Comparison of ENCODE assay signal across 12 cellular contexts in the genomic region with DNA sequence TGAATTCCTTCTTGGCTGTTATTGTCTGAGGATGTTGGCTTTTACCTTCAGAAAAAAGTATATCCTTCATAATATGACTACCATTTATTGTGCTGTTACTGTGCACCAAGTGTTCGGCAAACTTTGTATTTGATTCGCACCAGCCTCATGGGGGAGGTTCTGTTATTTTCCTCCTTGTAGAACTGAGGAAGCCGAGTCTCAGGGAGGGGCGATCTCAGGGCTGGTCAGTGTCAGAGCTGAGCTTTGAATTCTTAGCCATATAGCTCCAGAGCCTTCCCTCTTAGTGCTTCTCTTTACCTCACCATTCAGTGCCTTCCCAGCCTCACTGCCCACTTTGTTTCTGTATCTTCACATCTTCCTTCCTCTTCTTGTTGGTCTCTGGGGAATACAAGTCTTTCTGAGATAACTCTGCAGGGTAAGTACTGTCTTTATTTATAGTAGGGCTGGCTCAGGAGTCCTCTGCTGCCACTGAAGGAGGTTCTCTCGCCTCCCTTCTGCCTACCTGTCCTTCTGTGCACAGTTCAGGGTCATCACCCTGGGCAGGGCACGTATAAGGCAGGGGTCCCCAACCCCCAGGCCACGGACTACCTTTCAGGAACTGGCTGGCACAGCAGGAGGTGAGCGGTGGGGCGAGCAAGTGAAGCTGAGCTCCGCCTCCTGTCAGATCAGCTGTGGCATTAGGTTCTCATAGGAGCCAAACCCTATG. TPM values are rescaled to one million over a fixed set of nuclear protein-coding genes. Genes with fewer than 3 reads are reported as not detected.
DNase-seq lines count a peak whose midpoint lies in the region; ATAC-seq and TF ChIP-seq lines count a peak whose summit lies in the region.
"Had no signal": no experiment of that assay in that cellular context is flagged by ENCODE, and none has a peak within 500 bp of the region (broad histone marks: within the 10 kb centered on the region; RNA-seq: fewer than 3 reads in every experiment).

No MANE protein-coding gene starts in this region.

- H3K9me3 ChIP-seq in sigmoid colon: no peaks in the 10 kb centered on the region

- H3K36me3 ChIP-seq in sigmoid colon: no peaks in the 10 kb centered on the region

- no peak for TF ChIP-seq EP300 in sigmoid colon (IDR thresholded peaks at IDR 0.05)

- no peaks in the 10 kb centered on the region for H3K9me3 Mint-ChIP-seq in activated CD4-positive, alpha-beta T cell treated with anti-CD3 and anti-CD28 coated beads, Interleukin-2, amount 10 ng/mL, durations not matched to agents 24 days and 14 days
- no peaks in the 10 kb centered on the region for H3K9me3 Mint-ChIP-seq in IgD-negative memory B cell
- H3K9me3 Mint-ChIP-seq in activated T-helper 2 cell treated with anti-CD3 and anti-CD28 coated beads, Interferon-gamma antibody, Interleukin-2, Interleukin-4, amounts not matched to agents 10 μg/mL and 5 μg/mL and 100 μg/mL, durations not matched to agents 14 hours and 24 hours and 36 hours: no peaks in the 10 kb centered on the region
- H3K9me3 Mint-ChIP-seq: nephron had no signal

- no peak overlapping the region for H3K4me3 Mint-ChIP-seq in activated CD4-positive, alpha-beta T cell treated with anti-CD3 and anti-CD28 coated beads, Interleukin-2, amount 10 ng/mL, durations not matched to agents 24 days and 14 days
- peak overlapping the region; percentile 2 to 78 (median 72) for H3K4me3 Mint-ChIP-seq in IgD-negative memory B cell
- no peak overlapping the region for H3K4me3 Mint-ChIP-seq in activated T-helper 2 cell treated with anti-CD3 and anti-CD28 coated beads, Interferon-gamma antibody, Interleukin-2, Interleukin-4, amounts not matched to agents 10 μg/mL and 5 μg/mL and 100 μg/mL, durations not matched to agents 14 hours and 24 hours and 36 hours (ENCODE audit: low read depth)
- H3K4me3 Mint-ChIP-seq: activated CD8-positive, alpha-beta T cell treated with anti-CD3 and anti-CD28 coated beads, Interleukin-2, amount 10 ng/mL, durations not matched to agents 7 days and 5 days had no signal

- TF ChIP-seq CTCF in sigmoid colon (IDR thresholded peaks at IDR 0.05): no peak

- H3K4me3 ChIP-seq in sigmoid colon: peak overlapping the region in 3 of 4 donors; percentile 11 to 24 (median 20)

- no peak for TF ChIP-seq POLR2A in sigmoid colon (IDR thresholded peaks at IDR 0.05)

- peak; percentile 40 for DNase-seq in activated CD4-positive, alpha-beta T cell treated with anti-CD3 and anti-CD28 coated beads, Interleukin-2, amount 10 ng/mL, durations not matched to agents 24 days and 14 days
- DNase-seq in activated CD4-positive, alpha-beta T cell treated with anti-CD3 and anti-CD28 coated beads for 48 hours: no peak
- no peak for DNase-seq in sigmoid colon
- no peak for DNase-seq in activated T-helper 2 cell treated with anti-CD3 and anti-CD28 coated beads, Interferon-gamma antibody, Interleukin-2, Interleukin-4, amounts not matched to agents 10 μg/mL and 5 μg/mL and 100 μg/mL, durations not matched to agents 14 hours and 24 hours and 36 hours (ENCODE audit: low spot score)
- no peak for DNase-seq in T1000 (lab: John Stamatoyannopoulos, UW)
- no peak for DNase-seq in HK-2 (ENCODE audit: unreplicated experiment)
- DNase-seq: activated CD8-positive, alpha-beta T cell treated with anti-CD3 and anti-CD28 coated beads, Interleukin-2, amount 10 ng/mL, durations not matched to agents 7 days and 5 days; foreskin fibroblast; KG1 had no signal

- no peaks in the 10 kb centered on the region for H3K27me3 Mint-ChIP-seq in activated CD4-positive, alpha-beta T cell treated with anti-CD3 and anti-CD28 coated beads, Interleukin-2, amount 10 ng/mL, durations not matched to agents 24 days and 14 days
- no peaks in the 10 kb centered on the region for H3K27me3 Mint-ChIP-seq in IgD-negative memory B cell
- H3K27me3 Mint-ChIP-seq in activated T-helper 2 cell treated with anti-CD3 and anti-CD28 coated beads, Interferon-gamma antibody, Interleukin-2, Interleukin-4, amounts not matched to agents 10 μg/mL and 5 μg/mL and 100 μg/mL, durations not matched to agents 14 hours and 24 hours and 36 hours (ENCODE audit: low read depth): no peaks in the 10 kb centered on the region

- H3K4me1 Mint-ChIP-seq in activated CD4-positive, alpha-beta T cell treated with anti-CD3 and anti-CD28 coated beads, Interleukin-2, amount 10 ng/mL, durations not matched to agents 24 days and 14 days: peaks cover 54% of the 10 kb centered on the region
- peaks cover 42 to 72% (median 48%) of the 10 kb centered on the region in 3 donors for H3K4me1 Mint-ChIP-seq in IgD-negative memory B cell
- peaks cover 24% of the 10 kb centered on the region for H3K4me1 Mint-ChIP-seq in activated T-helper 2 cell treated with anti-CD3 and anti-CD28 coated beads, Interferon-gamma antibody, Interleukin-2, Interleukin-4, amounts not matched to agents 10 μg/mL and 5 μg/mL and 100 μg/mL, durations not matched to agents 14 hours and 24 hours and 36 hours (ENCODE audit: low read depth)

- H3K36me3 Mint-ChIP-seq in activated CD4-positive, alpha-beta T cell treated with anti-CD3 and anti-CD28 coated beads, Interleukin-2, amount 10 ng/mL, durations not matched to agents 24 days and 14 days (ENCODE audit: low read depth): peaks cover 2% of the 10 kb centered on the region
- peaks cover 2% of the 10 kb centered on the region for H3K36me3 Mint-ChIP-seq in IgD-negative memory B cell
- no peaks in the 10 kb centered on the region for H3K36me3 Mint-ChIP-seq in activated T-helper 2 cell treated with anti-CD3 and anti-CD28 coated beads, Interferon-gamma antibody, Interleukin-2, Interleukin-4, amounts not matched to agents 10 μg/mL and 5 μg/mL and 100 μg/mL, durations not matched to agents 14 hours and 24 hours and 36 hours (ENCODE audit: low read depth)

- WGBS in sigmoid colon, 2 donors: 73 to 80% methylated on average over 10 of the region's 10 CpGs

- H3K27ac ChIP-seq in sigmoid colon: peak overlapping the region; percentile 39 to 76 (median 66)

- H3K4me1 ChIP-seq in sigmoid colon: peaks cover 0 to 52% (median 37%) of the 10 kb centered on the region in 4 donors

- H3K27me3 ChIP-seq in sigmoid colon: no peaks in the 10 kb centered on the region

- ATAC-seq in HG02623 (IDR thresholded peaks at IDR 0.05; ENCODE audit: unreplicated experiment): peak; percentile 54
- ATAC-seq: activated CD8-positive, alpha-beta T cell treated with anti-CD3 and anti-CD28 coated beads, Interleukin-2, amount 10 ng/mL, durations not matched to agents 7 days and 5 days had no signal

- intact Hi-C loops in activated CD4-positive, alpha-beta T cell treated with anti-CD3 and anti-CD28 coated beads, Interleukin-2, amount 10 ng/mL, durations not matched to agents 24 days and 14 days (cut with micrococcal nuclease): no loop called here
- intact Hi-C loops in sigmoid colon (cut with DNase I): no loop called here
- intact Hi-C loops in activated T-helper 2 cell treated with anti-CD3 and anti-CD28 coated beads, Interferon-gamma antibody, Interleukin-2, Interleukin-4, amounts not matched to agents 10 μg/mL and 5 μg/mL and 100 μg/mL, durations not matched to agents 14 hours and 24 hours and 36 hours (cut with micrococcal nuclease): no loop called here

- no peak overlapping the region for H3K27ac Mint-ChIP-seq in activated CD4-positive, alpha-beta T cell treated with anti-CD3 and anti-CD28 coated beads, Interleukin-2, amount 10 ng/mL, durations not matched to agents 24 days and 14 days
- peak overlapping the region; percentile 1 to 65 (median 54) for H3K27ac Mint-ChIP-seq in IgD-negative memory B cell
- H3K27ac Mint-ChIP-seq in activated T-helper 2 cell treated with anti-CD3 and anti-CD28 coated beads, Interferon-gamma antibody, Interleukin-2, Interleukin-4, amounts not matched to agents 10 μg/mL and 5 μg/mL and 100 μg/mL, durations not matched to agents 14 hours and 24 hours and 36 hours: no peak overlapping the region
- H3K27ac Mint-ChIP-seq: activated CD8-positive, alpha-beta T cell treated with anti-CD3 and anti-CD28 coated beads, Interleukin-2, amount 10 ng/mL, durations not matched to agents 7 days and 5 days had no signal

RNA-seq across cellular contexts. Expression of a gene that starts 48.4 kb away (rescaled TPM):
- 42.7 and 50.7 TPM in 2 replicates for total RNA-seq in activated CD4-positive, alpha-beta T cell treated with anti-CD3 and anti-CD28 coated beads, Interleukin-2, amount 10 ng/mL, durations not matched to agents 24 days and 14 days
- polyA plus RNA-seq in IgD-negative memory B cell (25.0 TPM), sigmoid colon (10 to 100 TPM in 1 of 3 donors, 1 to 10 TPM in 2; 6.0 to 21.2 (median 7.2) TPM)
- 10 to 100 TPM; 24.3 to 41.7 (median 37.2) TPM for total RNA-seq in sigmoid colon
- 31.7 and 35.5 TPM in 2 replicates for total RNA-seq in activated T-helper 2 cell treated with anti-CD3 and anti-CD28 coated beads, Interferon-gamma antibody, Interleukin-2, Interleukin-4, amounts not matched to agents 10 μg/mL and 5 μg/mL and 100 μg/mL, durations not matched to agents 14 hours and 24 hours and 36 hours

Comparison
In these comparisons a context has a peak if more than half of its experiments do, and no peak if none do; other contexts are left out.
1. H3K27ac Mint-ChIP-seq: peak in IgD-negative memory B cell (3 of 3); none in activated CD4-positive, alpha-beta T cell treated with anti-CD3 and anti-CD28 coated beads, Interleukin-2, amount 10 ng/mL, durations not matched to agents 24 days and 14 days (single experiment) and activated T-helper 2 cell treated with anti-CD3 and anti-CD28 coated beads, Interferon-gamma antibody, Interleukin-2, Interleukin-4, amounts not matched to agents 10 μg/mL and 5 μg/mL and 100 μg/mL, durations not matched to agents 14 hours and 24 hours and 36 hours (single experiment).
2. H3K4me3 Mint-ChIP-seq: peak in IgD-negative memory B cell (4 of 4); none in activated CD4-positive, alpha-beta T cell treated with anti-CD3 and anti-CD28 coated beads, Interleukin-2, amount 10 ng/mL, durations not matched to agents 24 days and 14 days (single experiment) and activated T-helper 2 cell treated with anti-CD3 and anti-CD28 coated beads, Interferon-gamma antibody, Interleukin-2, Interleukin-4, amounts not matched to agents 10 μg/mL and 5 μg/mL and 100 μg/mL, durations not matched to agents 14 hours and 24 hours and 36 hours (single experiment).